ENCODE assay signal across 3 cellular contexts in the genomic region with DNA sequence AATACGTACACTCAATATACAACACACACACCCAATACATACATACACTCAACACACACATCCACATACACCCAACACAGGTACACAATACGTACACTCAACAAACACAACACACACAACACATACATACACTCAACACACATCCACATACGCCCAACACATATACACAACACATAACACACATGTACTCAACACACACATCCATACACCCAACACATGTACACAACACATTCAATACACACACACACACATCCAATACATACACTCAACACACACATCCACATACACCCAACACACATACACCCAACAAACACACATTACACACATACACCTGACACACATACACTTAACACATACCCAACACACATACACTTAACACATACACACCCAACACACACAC.
TF ChIP-seq lines count a peak whose summit lies in the region.

No MANE protein-coding gene starts in this region.

TF ChIP-seq in A549, 52 proteins besides CTCF, POLR2A, EP300 and RAD21:
- TF ChIP-seq MYC (IDR thresholded peaks at IDR 0.05; ENCODE audit: borderline replicate concordance, low read length), result no peak
- TF ChIP-seq HOXA7 (CRISPR knock-in tag; IDR thresholded peaks at IDR 0.05), result no peak
- TF ChIP-seq HOXB13 (CRISPR knock-in tag; IDR thresholded peaks at IDR 0.05; ENCODE audit: low read depth), result no peak
- TF ChIP-seq, protein P1, sequence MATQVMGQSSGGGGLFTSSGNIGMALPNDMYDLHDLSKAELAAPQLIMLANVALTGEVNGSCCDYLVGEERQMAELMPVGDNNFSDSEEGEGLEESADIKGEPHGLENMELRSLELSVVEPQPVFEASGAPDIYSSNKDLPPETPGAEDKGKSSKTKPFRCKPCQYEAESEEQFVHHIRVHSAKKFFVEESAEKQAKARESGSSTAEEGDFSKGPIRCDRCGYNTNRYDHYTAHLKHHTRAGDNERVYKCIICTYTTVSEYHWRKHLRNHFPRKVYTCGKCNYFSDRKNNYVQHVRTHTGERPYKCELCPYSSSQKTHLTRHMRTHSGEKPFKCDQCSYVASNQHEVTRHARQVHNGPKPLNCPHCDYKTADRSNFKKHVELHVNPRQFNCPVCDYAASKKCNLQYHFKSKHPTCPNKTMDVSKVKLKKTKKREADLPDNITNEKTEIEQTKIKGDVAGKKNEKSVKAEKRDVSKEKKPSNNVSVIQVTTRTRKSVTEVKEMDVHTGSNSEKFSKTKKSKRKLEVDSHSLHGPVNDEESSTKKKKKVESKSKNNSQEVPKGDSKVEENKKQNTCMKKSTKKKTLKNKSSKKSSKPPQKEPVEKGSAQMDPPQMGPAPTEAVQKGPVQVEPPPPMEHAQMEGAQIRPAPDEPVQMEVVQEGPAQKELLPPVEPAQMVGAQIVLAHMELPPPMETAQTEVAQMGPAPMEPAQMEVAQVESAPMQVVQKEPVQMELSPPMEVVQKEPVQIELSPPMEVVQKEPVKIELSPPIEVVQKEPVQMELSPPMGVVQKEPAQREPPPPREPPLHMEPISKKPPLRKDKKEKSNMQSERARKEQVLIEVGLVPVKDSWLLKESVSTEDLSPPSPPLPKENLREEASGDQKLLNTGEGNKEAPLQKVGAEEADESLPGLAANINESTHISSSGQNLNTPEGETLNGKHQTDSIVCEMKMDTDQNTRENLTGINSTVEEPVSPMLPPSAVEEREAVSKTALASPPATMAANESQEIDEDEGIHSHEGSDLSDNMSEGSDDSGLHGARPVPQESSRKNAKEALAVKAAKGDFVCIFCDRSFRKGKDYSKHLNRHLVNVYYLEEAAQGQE (IDR thresholded peaks at IDR 0.05), result no peak
- TF ChIP-seq EHMT2 (IDR thresholded peaks at IDR 0.05; ENCODE audit: low read depth), result no peak
- TF ChIP-seq, protein P2, sequence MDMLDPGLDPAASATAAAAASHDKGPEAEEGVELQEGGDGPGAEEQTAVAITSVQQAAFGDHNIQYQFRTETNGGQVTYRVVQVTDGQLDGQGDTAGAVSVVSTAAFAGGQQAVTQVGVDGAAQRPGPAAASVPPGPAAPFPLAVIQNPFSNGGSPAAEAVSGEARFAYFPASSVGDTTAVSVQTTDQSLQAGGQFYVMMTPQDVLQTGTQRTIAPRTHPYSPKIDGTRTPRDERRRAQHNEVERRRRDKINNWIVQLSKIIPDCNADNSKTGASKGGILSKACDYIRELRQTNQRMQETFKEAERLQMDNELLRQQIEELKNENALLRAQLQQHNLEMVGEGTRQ (IDR thresholded peaks at IDR 0.05), result no peak
- TF ChIP-seq KDM1A (IDR thresholded peaks at IDR 0.05; ENCODE audit: low read depth), result no peak
- TF ChIP-seq, protein P3, sequence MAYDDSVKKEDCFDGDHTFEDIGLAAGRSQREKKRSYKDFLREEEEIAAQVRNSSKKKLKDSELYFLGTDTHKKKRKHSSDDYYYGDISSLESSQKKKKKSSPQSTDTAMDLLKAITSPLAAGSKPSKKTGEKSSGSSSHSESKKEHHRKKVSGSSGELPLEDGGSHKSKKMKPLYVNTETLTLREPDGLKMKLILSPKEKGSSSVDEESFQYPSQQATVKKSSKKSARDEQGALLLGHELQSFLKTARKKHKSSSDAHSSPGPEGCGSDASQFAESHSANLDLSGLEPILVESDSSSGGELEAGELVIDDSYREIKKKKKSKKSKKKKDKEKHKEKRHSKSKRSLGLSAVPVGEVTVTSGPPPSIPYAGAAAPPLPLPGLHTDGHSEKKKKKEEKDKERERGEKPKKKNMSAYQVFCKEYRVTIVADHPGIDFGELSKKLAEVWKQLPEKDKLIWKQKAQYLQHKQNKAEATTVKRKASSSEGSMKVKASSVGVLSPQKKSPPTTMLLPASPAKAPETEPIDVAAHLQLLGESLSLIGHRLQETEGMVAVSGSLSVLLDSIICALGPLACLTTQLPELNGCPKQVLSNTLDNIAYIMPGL (CRISPR knock-in tag; IDR thresholded peaks at IDR 0.05; ENCODE audit: borderline replicate concordance), result no peak
- no peak for TF ChIP-seq NR3C1 (IDR thresholded peaks at IDR 0.05)
- TF ChIP-seq ZC3H11A (IDR thresholded peaks at IDR 0.05), result no peak

TF ChIP-seq in HEK293, 187 proteins besides CTCF, POLR2A, EP300 and RAD21 (continues in another document):
- TF ChIP-seq, protein P4, sequence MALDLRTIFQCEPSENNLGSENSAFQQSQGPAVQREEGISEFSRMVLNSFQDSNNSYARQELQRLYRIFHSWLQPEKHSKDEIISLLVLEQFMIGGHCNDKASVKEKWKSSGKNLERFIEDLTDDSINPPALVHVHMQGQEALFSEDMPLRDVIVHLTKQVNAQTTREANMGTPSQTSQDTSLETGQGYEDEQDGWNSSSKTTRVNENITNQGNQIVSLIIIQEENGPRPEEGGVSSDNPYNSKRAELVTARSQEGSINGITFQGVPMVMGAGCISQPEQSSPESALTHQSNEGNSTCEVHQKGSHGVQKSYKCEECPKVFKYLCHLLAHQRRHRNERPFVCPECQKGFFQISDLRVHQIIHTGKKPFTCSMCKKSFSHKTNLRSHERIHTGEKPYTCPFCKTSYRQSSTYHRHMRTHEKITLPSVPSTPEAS (tag by site-specific recombination; IDR thresholded peaks at IDR 0.05), result peak; percentile 22; the same call in 1 of the 2 replicates
- TF ChIP-seq, protein P5, sequence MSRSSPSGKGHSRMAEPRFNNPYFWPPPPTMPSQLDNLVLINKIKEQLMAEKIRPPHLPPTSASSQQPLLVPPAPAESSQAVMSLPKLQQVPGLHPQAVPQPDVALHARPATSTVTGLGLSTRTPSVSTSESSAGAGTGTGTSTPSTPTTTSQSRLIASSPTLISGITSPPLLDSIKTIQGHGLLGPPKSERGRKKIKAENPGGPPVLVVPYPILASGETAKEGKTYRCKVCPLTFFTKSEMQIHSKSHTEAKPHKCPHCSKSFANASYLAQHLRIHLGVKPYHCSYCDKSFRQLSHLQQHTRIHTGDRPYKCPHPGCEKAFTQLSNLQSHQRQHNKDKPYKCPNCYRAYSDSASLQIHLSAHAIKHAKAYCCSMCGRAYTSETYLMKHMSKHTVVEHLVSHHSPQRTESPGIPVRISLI (tag by site-specific recombination; IDR thresholded peaks at IDR 0.05), result no peak
- TF ChIP-seq ZSCAN23 (tag by site-specific recombination; IDR thresholded peaks at IDR 0.05), result peak; percentile 66; the same call in 1 of the 2 replicates
- TF ChIP-seq, protein P6, sequence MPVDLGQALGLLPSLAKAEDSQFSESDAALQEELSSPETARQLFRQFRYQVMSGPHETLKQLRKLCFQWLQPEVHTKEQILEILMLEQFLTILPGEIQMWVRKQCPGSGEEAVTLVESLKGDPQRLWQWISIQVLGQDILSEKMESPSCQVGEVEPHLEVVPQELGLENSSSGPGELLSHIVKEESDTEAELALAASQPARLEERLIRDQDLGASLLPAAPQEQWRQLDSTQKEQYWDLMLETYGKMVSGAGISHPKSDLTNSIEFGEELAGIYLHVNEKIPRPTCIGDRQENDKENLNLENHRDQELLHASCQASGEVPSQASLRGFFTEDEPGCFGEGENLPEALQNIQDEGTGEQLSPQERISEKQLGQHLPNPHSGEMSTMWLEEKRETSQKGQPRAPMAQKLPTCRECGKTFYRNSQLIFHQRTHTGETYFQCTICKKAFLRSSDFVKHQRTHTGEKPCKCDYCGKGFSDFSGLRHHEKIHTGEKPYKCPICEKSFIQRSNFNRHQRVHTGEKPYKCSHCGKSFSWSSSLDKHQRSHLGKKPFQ (tag by site-specific recombination; IDR thresholded peaks at IDR 0.05), result no peak
- TF ChIP-seq ZNF514 (tag by site-specific recombination; IDR thresholded peaks at IDR 0.05), result no peak
- TF ChIP-seq ZNF10 (tag by site-specific recombination; IDR thresholded peaks at IDR 0.05), result no peak
- TF ChIP-seq ZNF426 (tag by site-specific recombination; IDR thresholded peaks at IDR 0.05), result no peak
- TF ChIP-seq, protein P7, sequence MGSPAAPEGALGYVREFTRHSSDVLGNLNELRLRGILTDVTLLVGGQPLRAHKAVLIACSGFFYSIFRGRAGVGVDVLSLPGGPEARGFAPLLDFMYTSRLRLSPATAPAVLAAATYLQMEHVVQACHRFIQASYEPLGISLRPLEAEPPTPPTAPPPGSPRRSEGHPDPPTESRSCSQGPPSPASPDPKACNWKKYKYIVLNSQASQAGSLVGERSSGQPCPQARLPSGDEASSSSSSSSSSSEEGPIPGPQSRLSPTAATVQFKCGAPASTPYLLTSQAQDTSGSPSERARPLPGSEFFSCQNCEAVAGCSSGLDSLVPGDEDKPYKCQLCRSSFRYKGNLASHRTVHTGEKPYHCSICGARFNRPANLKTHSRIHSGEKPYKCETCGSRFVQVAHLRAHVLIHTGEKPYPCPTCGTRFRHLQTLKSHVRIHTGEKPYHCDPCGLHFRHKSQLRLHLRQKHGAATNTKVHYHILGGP (tag by site-specific recombination; IDR thresholded peaks at IDR 0.05), result peak; percentile 27; the same call in 1 of the 2 replicates
- 0 out of 2 replicates have a peak, but pooled peaks have one; percentile 20 for TF ChIP-seq ZNF791 (tag by site-specific recombination; IDR thresholded peaks at IDR 0.05)
- 0 out of 2 replicates have a peak, but pooled peaks have one; percentile 57 for TF ChIP-seq ZNF707 (tag by site-specific recombination; IDR thresholded peaks at IDR 0.05)
- TF ChIP-seq ZNF48 (tag by site-specific recombination; IDR thresholded peaks at IDR 0.05), result no peak
- TF ChIP-seq ZNF311 (tag by site-specific recombination; IDR thresholded peaks at IDR 0.05; ENCODE audit: borderline replicate concordance), result peak; percentile 62; the same call in 1 of the 2 replicates
- no peak for TF ChIP-seq MEIS1 (CRISPR knock-in tag; IDR thresholded peaks at IDR 0.05; ENCODE audit: borderline replicate concordance)
- TF ChIP-seq ZNF521 (tag by site-specific recombination; IDR thresholded peaks at IDR 0.05), result 0 out of 2 replicates have a peak, but pooled peaks have one; percentile 78
- TF ChIP-seq ZNF785 (tag by site-specific recombination; IDR thresholded peaks at IDR 0.05), result 0 out of 2 replicates have a peak, but pooled peaks have one; percentile 57
- TF ChIP-seq ZBTB17 (tag by site-specific recombination; IDR thresholded peaks at IDR 0.05), result no peak
- TF ChIP-seq KLF9 (tag by site-specific recombination; IDR thresholded peaks at IDR 0.05; ENCODE audit: low read depth), result no peak
- no peak for TF ChIP-seq PRDM1 (tag by site-specific recombination; IDR thresholded peaks at IDR 0.05)

TF ChIP-seq in K562, 482 proteins besides CTCF, POLR2A, EP300 and RAD21 (continued from another document):
- TF ChIP-seq, protein P8, sequence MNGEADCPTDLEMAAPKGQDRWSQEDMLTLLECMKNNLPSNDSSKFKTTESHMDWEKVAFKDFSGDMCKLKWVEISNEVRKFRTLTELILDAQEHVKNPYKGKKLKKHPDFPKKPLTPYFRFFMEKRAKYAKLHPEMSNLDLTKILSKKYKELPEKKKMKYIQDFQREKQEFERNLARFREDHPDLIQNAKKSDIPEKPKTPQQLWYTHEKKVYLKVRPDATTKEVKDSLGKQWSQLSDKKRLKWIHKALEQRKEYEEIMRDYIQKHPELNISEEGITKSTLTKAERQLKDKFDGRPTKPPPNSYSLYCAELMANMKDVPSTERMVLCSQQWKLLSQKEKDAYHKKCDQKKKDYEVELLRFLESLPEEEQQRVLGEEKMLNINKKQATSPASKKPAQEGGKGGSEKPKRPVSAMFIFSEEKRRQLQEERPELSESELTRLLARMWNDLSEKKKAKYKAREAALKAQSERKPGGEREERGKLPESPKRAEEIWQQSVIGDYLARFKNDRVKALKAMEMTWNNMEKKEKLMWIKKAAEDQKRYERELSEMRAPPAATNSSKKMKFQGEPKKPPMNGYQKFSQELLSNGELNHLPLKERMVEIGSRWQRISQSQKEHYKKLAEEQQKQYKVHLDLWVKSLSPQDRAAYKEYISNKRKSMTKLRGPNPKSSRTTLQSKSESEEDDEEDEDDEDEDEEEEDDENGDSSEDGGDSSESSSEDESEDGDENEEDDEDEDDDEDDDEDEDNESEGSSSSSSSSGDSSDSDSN (IDR thresholded peaks at IDR 0.05; ENCODE audit: borderline replicate concordance in 1 of 2, low read depth in 2 of 2, low read length in 2 of 2), result no peak
- TF ChIP-seq ARHGAP35 (IDR thresholded peaks at IDR 0.05; ENCODE audit: partially characterized antibody), result peak; percentile 9
- no peak for TF ChIP-seq U2AF1 (optimal IDR thresholded peaks at IDR 0.05; ENCODE audit: low read depth, low read length)
- peak; percentile 42 for TF ChIP-seq POLR2B (IDR thresholded peaks at IDR 0.05; ENCODE audit: low read depth, partially characterized antibody)
- no peak for TF ChIP-seq DDX20 (tag; IDR thresholded peaks at IDR 0.05; ENCODE audit: low read depth)
- no peak for TF ChIP-seq CSDE1 (IDR thresholded peaks at IDR 0.05)
- TF ChIP-seq RBM15 (IDR thresholded peaks at IDR 0.05; ENCODE audit: insufficient read depth, low read length), result no peak
- 0 out of 2 replicates have a peak, but pooled peaks have one; percentile 18 for TF ChIP-seq OTX1 (CRISPR knock-in tag; IDR thresholded peaks at IDR 0.05)
- no peak for TF ChIP-seq ETS2 (tag; IDR thresholded peaks at IDR 0.05; ENCODE audit: borderline replicate concordance, poor library complexity, severe bottlenecking)
- TF ChIP-seq, protein P9, sequence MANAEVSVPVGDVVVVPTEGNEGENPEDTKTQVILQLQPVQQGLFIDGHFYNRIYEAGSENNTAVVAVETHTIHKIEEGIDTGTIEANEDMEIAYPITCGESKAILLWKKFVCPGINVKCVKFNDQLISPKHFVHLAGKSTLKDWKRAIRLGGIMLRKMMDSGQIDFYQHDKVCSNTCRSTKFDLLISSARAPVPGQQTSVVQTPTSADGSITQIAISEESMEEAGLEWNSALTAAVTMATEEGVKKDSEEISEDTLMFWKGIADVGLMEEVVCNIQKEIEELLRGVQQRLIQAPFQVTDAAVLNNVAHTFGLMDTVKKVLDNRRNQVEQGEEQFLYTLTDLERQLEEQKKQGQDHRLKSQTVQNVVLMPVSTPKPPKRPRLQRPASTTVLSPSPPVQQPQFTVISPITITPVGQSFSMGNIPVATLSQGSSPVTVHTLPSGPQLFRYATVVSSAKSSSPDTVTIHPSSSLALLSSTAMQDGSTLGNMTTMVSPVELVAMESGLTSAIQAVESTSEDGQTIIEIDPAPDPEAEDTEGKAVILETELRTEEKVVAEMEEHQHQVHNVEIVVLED (CRISPR knock-in tag; IDR thresholded peaks at IDR 0.05), result no peak
- TF ChIP-seq TSC22D4 (tag; IDR thresholded peaks at IDR 0.05), result peak; percentile 87; the same call in 1 of the 2 replicates
- TF ChIP-seq HDGF (IDR thresholded peaks at IDR 0.05), result 0 out of 2 replicates have a peak, but pooled peaks have one; percentile 70
- peak in 1 of 2 experiments; percentile 47; a peak in 1 of 4 replicates for TF ChIP-seq KDM1A (IDR thresholded peaks at IDR 0.05)
- 0 out of 2 replicates have a peak, but pooled peaks have one; percentile 32 for TF ChIP-seq ELF4 (CRISPR knock-in tag; IDR thresholded peaks at IDR 0.05)
TF ChIP-seq in K562: peak in this region for 7.
